In genomic region chrX:88284844-88285243, GRCh38 we compare ENCODE assay signal across 28 cellular contexts.
"Had no signal": no experiment of that assay in that cellular context is flagged by ENCODE, and none has a peak within 500 bp of the region (broad histone marks: within the 10 kb centered on the region; RNA-seq: fewer than 3 reads in every experiment).

No MANE protein-coding gene starts in this region.

- DNase-seq: activated CD4-positive, alpha-beta T cell treated with anti-CD3 and anti-CD28 coated beads for 36 hours; activated CD4-positive, CD25-positive, alpha-beta regulatory T cell; activated naive CD4-positive, alpha-beta T cell treated with Interleukin-2 at 50 U/mL for 16 hours; activated naive CD8-positive, alpha-beta T cell treated with anti-CD3 and anti-CD28 coated beads for 36 hours; activated T-cell treated with anti-CD3 and anti-CD28 coated beads for 4 hours; activated T-cell treated with anti-CD3 and anti-CD28 coated beads, Interleukin-2, amount 50 U/mL, for 72 hours; adrenal gland; aorta; effector memory CD8-positive, alpha-beta T cell; erythroblast; islet precursor cell; left ventricle myocardium superior; naive thymus-derived CD4-positive, alpha-beta T cell; ovary; retina; sigmoid colon; stimulated activated CD4-positive, alpha-beta T cell treated with anti-CD3 and anti-CD28 coated beads, Interleukin-1b, Interleukin-23, amount 100 ng/mL, for 48 hours; stimulated activated CD4-positive, alpha-beta T cell treated with anti-CD3 and anti-CD28 coated beads, Interleukin-4, amount 100 ng/mL, for 4 hours; stimulated activated CD8-positive, alpha-beta memory T cell treated with anti-CD3 and anti-CD28 coated beads, Interleukin-4, amount 100 ng/mL, for 48 hours; stimulated activated naive CD8-positive, alpha-beta T cell treated with anti-CD3 and anti-CD28 coated beads, Interleukin-15, amount 100 ng/mL, for 72 hours; thyroid gland; upper lobe of left lung had no signal

- H3K36me3 ChIP-seq: adrenal gland, gastroesophageal sphincter, ovary, prostate gland, sigmoid colon, thyroid gland, upper lobe of left lung had no signal

- H3K4me1 ChIP-seq: adrenal gland, gastroesophageal sphincter, prostate gland, sigmoid colon, thyroid gland, upper lobe of left lung had no signal

- H3K27ac ChIP-seq: adrenal gland, coronary artery, gastroesophageal sphincter, hepatocyte, ovary, prostate gland, sigmoid colon, thyroid gland, upper lobe of left lung had no signal

- H3K9me3 ChIP-seq: adrenal gland, gastroesophageal sphincter, ovary, prostate gland, sigmoid colon, thyroid gland, upper lobe of left lung had no signal

- H3K4me2 ChIP-seq: hepatocyte, smooth muscle cell had no signal

- H3K79me2 ChIP-seq: hepatocyte had no signal

- H3K27me3 ChIP-seq: adrenal gland, gastroesophageal sphincter, hepatocyte, ovary, sigmoid colon, thyroid gland, upper lobe of left lung had no signal

- H3K4me3 ChIP-seq: adrenal gland, coronary artery, gastroesophageal sphincter, hepatocyte, ovary, prostate gland, sigmoid colon, smooth muscle cell, thyroid gland, upper lobe of left lung had no signal

- ATAC-seq: activated CD4-positive, alpha-beta T cell treated with anti-CD3 and anti-CD28 coated beads for 36 hours; activated T-cell treated with anti-CD3 and anti-CD28 coated beads, Interleukin-2, amount 50 U/mL, for 72 hours; effector memory CD8-positive, alpha-beta T cell; gastroesophageal sphincter; left ventricle myocardium superior; naive thymus-derived CD4-positive, alpha-beta T cell; stimulated activated memory B cell treated with anti-CD40 and anti-IgM and Interleukin-4, amounts not matched to agents 10 μg/mL and 1 μg/mL and 100 μg/mL, for 72 hours; stimulated activated naive CD8-positive, alpha-beta T cell treated with anti-CD3 and anti-CD28 coated beads, Interleukin-15, amount 100 ng/mL, for 72 hours had no signal

- H2AFZ ChIP-seq: hepatocyte had no signal
